ENCODE assay signal across 1 cellular context in the genomic region with DNA sequence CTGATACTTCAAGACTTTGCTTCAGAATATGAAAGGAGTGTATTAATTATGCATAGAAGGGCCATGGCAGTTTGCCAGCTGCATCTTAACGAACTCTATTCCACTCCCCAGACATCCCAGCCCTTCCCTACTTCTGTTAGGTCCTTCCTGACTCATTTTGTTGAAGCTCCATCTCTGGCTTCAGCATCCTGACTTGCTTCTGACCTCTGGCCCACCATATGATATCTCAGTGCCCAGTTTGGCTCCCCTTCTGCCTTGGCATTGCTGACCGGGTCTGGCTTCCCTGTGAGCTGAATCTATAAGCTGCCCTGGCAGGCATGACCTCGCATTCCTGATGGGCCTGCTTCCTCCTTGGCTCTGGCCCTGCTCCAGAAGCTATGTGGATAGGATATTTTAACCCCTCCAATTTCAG.
TF ChIP-seq lines count a peak whose summit lies in the region.

No MANE protein-coding gene starts in this region.

TF ChIP-seq in HCT116, 20 proteins besides CTCF, POLR2A, EP300 and RAD21:
- TF ChIP-seq, protein P1, sequence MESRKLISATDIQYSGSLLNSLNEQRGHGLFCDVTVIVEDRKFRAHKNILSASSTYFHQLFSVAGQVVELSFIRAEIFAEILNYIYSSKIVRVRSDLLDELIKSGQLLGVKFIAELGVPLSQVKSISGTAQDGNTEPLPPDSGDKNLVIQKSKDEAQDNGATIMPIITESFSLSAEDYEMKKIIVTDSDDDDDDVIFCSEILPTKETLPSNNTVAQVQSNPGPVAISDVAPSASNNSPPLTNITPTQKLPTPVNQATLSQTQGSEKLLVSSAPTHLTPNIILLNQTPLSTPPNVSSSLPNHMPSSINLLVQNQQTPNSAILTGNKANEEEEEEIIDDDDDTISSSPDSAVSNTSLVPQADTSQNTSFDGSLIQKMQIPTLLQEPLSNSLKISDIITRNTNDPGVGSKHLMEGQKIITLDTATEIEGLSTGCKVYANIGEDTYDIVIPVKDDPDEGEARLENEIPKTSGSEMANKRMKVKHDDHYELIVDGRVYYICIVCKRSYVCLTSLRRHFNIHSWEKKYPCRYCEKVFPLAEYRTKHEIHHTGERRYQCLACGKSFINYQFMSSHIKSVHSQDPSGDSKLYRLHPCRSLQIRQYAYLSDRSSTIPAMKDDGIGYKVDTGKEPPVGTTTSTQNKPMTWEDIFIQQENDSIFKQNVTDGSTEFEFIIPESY (IDR thresholded peaks at IDR 0.05; ENCODE audit: extremely low read depth, insufficient replicate concordance, low read length), result no peak
- no peak for TF ChIP-seq CBX3 (IDR thresholded peaks at IDR 0.05; ENCODE audit: low read depth)
- no peak for TF ChIP-seq TCF7L2 (IDR thresholded peaks at IDR 0.05; ENCODE audit: borderline replicate concordance, extremely low read depth, insufficient read depth, insufficient read length)
- TF ChIP-seq EZH2 (IDR thresholded peaks at IDR 0.05), result no peak
- TF ChIP-seq, protein P2, sequence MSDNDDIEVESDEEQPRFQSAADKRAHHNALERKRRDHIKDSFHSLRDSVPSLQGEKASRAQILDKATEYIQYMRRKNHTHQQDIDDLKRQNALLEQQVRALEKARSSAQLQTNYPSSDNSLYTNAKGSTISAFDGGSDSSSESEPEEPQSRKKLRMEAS (IDR thresholded peaks at IDR 0.05), result no peak
- TF ChIP-seq, protein P3, sequence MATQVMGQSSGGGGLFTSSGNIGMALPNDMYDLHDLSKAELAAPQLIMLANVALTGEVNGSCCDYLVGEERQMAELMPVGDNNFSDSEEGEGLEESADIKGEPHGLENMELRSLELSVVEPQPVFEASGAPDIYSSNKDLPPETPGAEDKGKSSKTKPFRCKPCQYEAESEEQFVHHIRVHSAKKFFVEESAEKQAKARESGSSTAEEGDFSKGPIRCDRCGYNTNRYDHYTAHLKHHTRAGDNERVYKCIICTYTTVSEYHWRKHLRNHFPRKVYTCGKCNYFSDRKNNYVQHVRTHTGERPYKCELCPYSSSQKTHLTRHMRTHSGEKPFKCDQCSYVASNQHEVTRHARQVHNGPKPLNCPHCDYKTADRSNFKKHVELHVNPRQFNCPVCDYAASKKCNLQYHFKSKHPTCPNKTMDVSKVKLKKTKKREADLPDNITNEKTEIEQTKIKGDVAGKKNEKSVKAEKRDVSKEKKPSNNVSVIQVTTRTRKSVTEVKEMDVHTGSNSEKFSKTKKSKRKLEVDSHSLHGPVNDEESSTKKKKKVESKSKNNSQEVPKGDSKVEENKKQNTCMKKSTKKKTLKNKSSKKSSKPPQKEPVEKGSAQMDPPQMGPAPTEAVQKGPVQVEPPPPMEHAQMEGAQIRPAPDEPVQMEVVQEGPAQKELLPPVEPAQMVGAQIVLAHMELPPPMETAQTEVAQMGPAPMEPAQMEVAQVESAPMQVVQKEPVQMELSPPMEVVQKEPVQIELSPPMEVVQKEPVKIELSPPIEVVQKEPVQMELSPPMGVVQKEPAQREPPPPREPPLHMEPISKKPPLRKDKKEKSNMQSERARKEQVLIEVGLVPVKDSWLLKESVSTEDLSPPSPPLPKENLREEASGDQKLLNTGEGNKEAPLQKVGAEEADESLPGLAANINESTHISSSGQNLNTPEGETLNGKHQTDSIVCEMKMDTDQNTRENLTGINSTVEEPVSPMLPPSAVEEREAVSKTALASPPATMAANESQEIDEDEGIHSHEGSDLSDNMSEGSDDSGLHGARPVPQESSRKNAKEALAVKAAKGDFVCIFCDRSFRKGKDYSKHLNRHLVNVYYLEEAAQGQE (IDR thresholded peaks at IDR 0.05; ENCODE audit: low read depth), result no peak
- TF ChIP-seq ZFX (IDR thresholded peaks at IDR 0.05), result no peak
- TF ChIP-seq FOSL1 (IDR thresholded peaks at IDR 0.05; ENCODE audit: low read depth), result no peak
- no peak for TF ChIP-seq ZNF274 (IDR thresholded peaks at IDR 0.05; ENCODE audit: low read depth, low read length)
- no peak for TF ChIP-seq SIN3A (IDR thresholded peaks at IDR 0.05; ENCODE audit: low read depth)
- no peak for TF ChIP-seq EGR1 (IDR thresholded peaks at IDR 0.05; ENCODE audit: low read depth)
- TF ChIP-seq POLR2AphosphoS5 (IDR thresholded peaks at IDR 0.05; ENCODE audit: low read depth, low read length), result no peak
- TF ChIP-seq, protein P4, sequence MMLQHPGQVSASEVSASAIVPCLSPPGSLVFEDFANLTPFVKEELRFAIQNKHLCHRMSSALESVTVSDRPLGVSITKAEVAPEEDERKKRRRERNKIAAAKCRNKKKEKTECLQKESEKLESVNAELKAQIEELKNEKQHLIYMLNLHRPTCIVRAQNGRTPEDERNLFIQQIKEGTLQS (IDR thresholded peaks at IDR 0.05), result no peak
- TF ChIP-seq SP1 (IDR thresholded peaks at IDR 0.05; ENCODE audit: low read depth), result no peak
- no peak for TF ChIP-seq EZH2phosphoT487 (IDR thresholded peaks at IDR 0.05; ENCODE audit: borderline replicate concordance)
- no peak for TF ChIP-seq CEBPB (IDR thresholded peaks at IDR 0.05; ENCODE audit: low read depth)
- TF ChIP-seq SRF (IDR thresholded peaks at IDR 0.05; ENCODE audit: low read depth), result no peak
- TF ChIP-seq ELF1 (IDR thresholded peaks at IDR 0.05; ENCODE audit: borderline replicate concordance, low read depth), result no peak
- no peak for TF ChIP-seq YY1 (IDR thresholded peaks at IDR 0.05; ENCODE audit: extremely low read depth, insufficient replicate concordance, low read depth, low read length)
